ENCODE assay signal across 26 cellular contexts in genomic region chr3:69888040-69888945, GRCh38.
DNase-seq lines count a peak whose midpoint lies in the region; ATAC-seq, FAIRE-seq and TF ChIP-seq lines count a peak whose summit lies in the region.
"Had no signal": no experiment of that assay in that cellular context is flagged by ENCODE, and none has a peak within 500 bp of the region (broad histone marks: within the 10 kb centered on the region; RNA-seq: fewer than 3 reads in every experiment).

No MANE protein-coding gene starts in this region.

- H3K4me2 ChIP-seq in neural progenitor cell = peak overlapping the region; percentile 41

- H3K4me3 ChIP-seq in neural progenitor cell (no peak overlapping the region), aorta (ENCODE audit: low read length in 2 of 2) (peak overlapping the region; percentile 54 to 60)
- H3K4me3 ChIP-seq: heart right ventricle, skin epidermis, transverse colon had no signal

- peak; percentile 15 for FAIRE-seq in frontal cortex (lab: Jason Lieb, UNC)
- FAIRE-seq: endothelial cell of umbilical vein, H54 had no signal

- H3K36me3 Mint-ChIP-seq in neural progenitor cell = no peaks in the 10 kb centered on the region
- H3K36me3 Mint-ChIP-seq in T-helper 2 cell treated with Interferon-gamma antibody and Interleukin-4, amounts not matched to agents 5 μg/mL and 100 μg/mL, for 36 hours (ENCODE audit: low read depth) = no peaks in the 10 kb centered on the region
- H3K36me3 Mint-ChIP-seq: activated naive CD8-positive, alpha-beta T cell treated with anti-CD3 and anti-CD28 coated beads for 36 hours; CD4-positive, CD25-positive, alpha-beta regulatory T cell had no signal

- no peak for TF ChIP-seq CTCF in neural progenitor cell (IDR thresholded peaks at IDR 0.05)

- ATAC-seq in aorta (ENCODE audit: low FRiP score) = no peak
- ATAC-seq: activated CD4-positive, alpha-beta T cell treated with anti-CD3 and anti-CD28 coated beads for 36 hours; left colon had no signal

- no peak overlapping the region for H3K9ac ChIP-seq in neural progenitor cell

- H3K27me3 ChIP-seq in neural progenitor cell (no peaks in the 10 kb centered on the region), aorta (ENCODE audit: control insufficient read depth in 1 of 2, insufficient read depth in 2 of 2, low read length in 1 of 2) (no peaks in the 10 kb centered on the region)
- H3K27me3 ChIP-seq: heart right ventricle, transverse colon had no signal

- intact Hi-C loops in aorta (cut with DNase I) = no loop called here

- H3K4me3 Mint-ChIP-seq in neural progenitor cell = no peak overlapping the region
- no peak overlapping the region for H3K4me3 Mint-ChIP-seq in T-helper 2 cell treated with Interferon-gamma antibody and Interleukin-4, amounts not matched to agents 5 μg/mL and 100 μg/mL, for 36 hours
- H3K4me3 Mint-ChIP-seq: activated CD4-positive, alpha-beta T cell treated with anti-CD3 and anti-CD28 coated beads for 36 hours; activated naive CD8-positive, alpha-beta T cell treated with anti-CD3 and anti-CD28 coated beads for 36 hours; stimulated activated naive CD8-positive, alpha-beta T cell treated with anti-CD3 and anti-CD28 coated beads, Interleukin-15, Interleukin-2, amounts not matched to agents 100 ng/mL and 50 ng/mL, for 24 hours had no signal

- no peak overlapping the region for H3K27ac Mint-ChIP-seq in neural progenitor cell
- no peak overlapping the region for H3K27ac Mint-ChIP-seq in T-helper 2 cell treated with Interferon-gamma antibody and Interleukin-4, amounts not matched to agents 5 μg/mL and 100 μg/mL, for 36 hours
- H3K27ac Mint-ChIP-seq: activated CD4-positive, alpha-beta T cell treated with anti-CD3 and anti-CD28 coated beads for 36 hours; activated naive CD8-positive, alpha-beta T cell treated with anti-CD3 and anti-CD28 coated beads for 36 hours; CD4-positive, CD25-positive, alpha-beta regulatory T cell; stimulated activated naive CD8-positive, alpha-beta T cell treated with anti-CD3 and anti-CD28 coated beads, Interleukin-15, Interleukin-2, amounts not matched to agents 100 ng/mL and 50 ng/mL, for 24 hours had no signal

- H3K9me3 Mint-ChIP-seq in neural progenitor cell = no peaks in the 10 kb centered on the region
- no peaks in the 10 kb centered on the region for H3K9me3 Mint-ChIP-seq in T-helper 2 cell treated with Interferon-gamma antibody and Interleukin-4, amounts not matched to agents 5 μg/mL and 100 μg/mL, for 36 hours
- H3K9me3 Mint-ChIP-seq: activated naive CD8-positive, alpha-beta T cell treated with anti-CD3 and anti-CD28 coated beads for 36 hours; stimulated activated naive CD8-positive, alpha-beta T cell treated with anti-CD3 and anti-CD28 coated beads, Interleukin-15, Interleukin-2, amounts not matched to agents 100 ng/mL and 50 ng/mL, for 24 hours had no signal

- peaks cover 19% of the 10 kb centered on the region for H3K4me1 Mint-ChIP-seq in neural progenitor cell
- no peaks in the 10 kb centered on the region for H3K4me1 Mint-ChIP-seq in T-helper 2 cell treated with Interferon-gamma antibody and Interleukin-4, amounts not matched to agents 5 μg/mL and 100 μg/mL, for 36 hours (ENCODE audit: low read depth)
- H3K4me1 Mint-ChIP-seq: activated naive CD8-positive, alpha-beta T cell treated with anti-CD3 and anti-CD28 coated beads for 36 hours; CD4-positive, CD25-positive, alpha-beta regulatory T cell had no signal

- H3K9me3 ChIP-seq in neural progenitor cell (ENCODE audit: low read depth) (no peaks in the 10 kb centered on the region), aorta (ENCODE audit: control insufficient read depth, low read length) (no peaks in the 10 kb centered on the region)
- H3K9me3 ChIP-seq: heart right ventricle, transverse colon had no signal

- H3K79me2 ChIP-seq in neural progenitor cell (ENCODE audit: low read depth) = no peaks in the 10 kb centered on the region

- peaks cover 2% of the 10 kb centered on the region for H3K27me3 Mint-ChIP-seq in neural progenitor cell (ENCODE audit: insufficient read depth, low read depth)
- H3K27me3 Mint-ChIP-seq in T-helper 2 cell treated with Interferon-gamma antibody and Interleukin-4, amounts not matched to agents 5 μg/mL and 100 μg/mL, for 36 hours (ENCODE audit: low read depth) = no peaks in the 10 kb centered on the region

- WGBS in aorta, 2 donors = 24 to 34% methylated on average over 13 of the region's 13 CpGs

- peak overlapping the region; percentile 32 for H2AFZ ChIP-seq in neural progenitor cell (replicated peaks)

- no peaks in the 10 kb centered on the region for H4K20me1 ChIP-seq in neural progenitor cell (ENCODE audit: low read depth)

- no peaks in the 10 kb centered on the region for H3K36me3 ChIP-seq in neural progenitor cell
- H3K36me3 ChIP-seq in aorta (ENCODE audit: control insufficient read depth in 1 of 2, insufficient read depth in 2 of 2, low read length in 1 of 2) = peaks cover 0 to 2% of the 10 kb centered on the region in 2 donors
- H3K36me3 ChIP-seq: transverse colon had no signal

- no peaks in the 10 kb centered on the region for H3F3A ChIP-seq in neural progenitor cell (ENCODE audit: low read depth)

- H3K27ac ChIP-seq in neural progenitor cell (peak overlapping the region; percentile 45), aorta (ENCODE audit: low read depth in 1 of 2, low read length in 2 of 2) (no peak overlapping the region)
- H3K27ac ChIP-seq: transverse colon had no signal

- peaks cover 14% of the 10 kb centered on the region for H3K4me1 ChIP-seq in neural progenitor cell
- peaks cover 0 to 5% of the 10 kb centered on the region in 2 donors for H3K4me1 ChIP-seq in aorta (ENCODE audit: control insufficient read depth in 1 of 2, insufficient read depth in 2 of 2, low read length in 2 of 2)
- H3K4me1 ChIP-seq: transverse colon had no signal

- DNase-seq in NCI-H82 (lab: John Stamatoyannopoulos, UW) (peak; percentile 12), NCI-H82 treated with DMSO at 0.1 percent for 48 hours (lab: John Stamatoyannopoulos, UW; ENCODE audit: unreplicated experiment) (no peak), frontal cortex (ENCODE audit: low spot score in 2 of 2) (no peak), neural progenitor cell (ENCODE audit: low spot score) (peak; percentile 43), aorta (no peak), HUDEP-2 (lab: John Stamatoyannopoulos, UW; ENCODE audit: unreplicated experiment in 76 of 76) (no peak)
- no peak for DNase-seq in T-helper 2 cell treated with Interferon-gamma antibody and Interleukin-4, amounts not matched to agents 5 μg/mL and 100 μg/mL, for 36 hours (ENCODE audit: low spot score)
- no peak for DNase-seq in activated CD4-positive, CD25-positive, alpha-beta regulatory T cell treated with anti-CD3 and anti-CD28 coated beads, Interleukin-2, amount 50 U/mL, for 72 hours
- DNase-seq: activated CD4-positive, alpha-beta T cell treated with anti-CD3 and anti-CD28 coated beads for 36 hours; activated effector memory CD4-positive, alpha-beta T cell treated with Interleukin-2 at 50 U/mL for 16 hours; activated naive CD8-positive, alpha-beta T cell treated with anti-CD3 and anti-CD28 coated beads for 36 hours; CD4-positive, CD25-positive, alpha-beta regulatory T cell; heart right ventricle; left colon; mammary epithelial cell; NCI-H1092; NCI-H187; NCI-H2227 treated with DMSO at 0.1 percent for 48 hours; NCI-H774; RPMI8226; T-helper 2 cell; transverse colon had no signal

Comparison
In these comparisons a context has a peak if more than half of its experiments do, and no peak if none do; other contexts are left out.
1. DNase-seq: peak in NCI-H82 (single experiment) and neural progenitor cell (single experiment); none in NCI-H82 treated with DMSO at 0.1 percent for 48 hours (single experiment), frontal cortex (0 of 2), aorta (0 of 2), T-helper 2 cell treated with Interferon-gamma antibody and Interleukin-4, amounts not matched to agents 5 μg/mL and 100 μg/mL, for 36 hours (single experiment), HUDEP-2 (0 of 76) and activated CD4-positive, CD25-positive, alpha-beta regulatory T cell treated with anti-CD3 and anti-CD28 coated beads, Interleukin-2, amount 50 U/mL, for 72 hours (single experiment).